Comparison of ENCODE assay signal across 9 cellular contexts in genomic region chr18:25364732-25365131, GRCh38. TPM values are rescaled to one million over a fixed set of nuclear protein-coding genes. Genes with fewer than 3 reads are reported as not detected.
"Had no signal": no experiment of that assay in that cellular context is flagged by ENCODE, and none has a peak within 500 bp of the region (broad histone marks: within the 10 kb centered on the region; RNA-seq: fewer than 3 reads in every experiment).

No MANE protein-coding gene starts in this region.

- H3K27ac Mint-ChIP-seq: IgD-negative memory B cell had no signal

- ATAC-seq: HCT116, HepG2 had no signal

- DNase-seq: GOT3, H7, KBM-7 had no signal

- FAIRE-seq: HepG2 had no signal

- H3K36me3 Mint-ChIP-seq: IgD-negative memory B cell had no signal

- H3K4me3 ChIP-seq: HAP-1 had no signal

- H3K4me1 ChIP-seq: HAP-1 had no signal

- H3K9me3 ChIP-seq: HAP-1 had no signal

- H3K36me3 ChIP-seq: HAP-1 had no signal

- H3K4me3 Mint-ChIP-seq: IgD-negative memory B cell had no signal

- H3K4me1 Mint-ChIP-seq: IgD-negative memory B cell had no signal

- H3K27ac ChIP-seq: HL-60, KMS-11 had no signal

RNA-seq across cellular contexts. Expression of gene ZNF521, which starts 12.8 kb away (rescaled TPM):
- polyA plus RNA-seq: HepG2, IgD-negative memory B cell had no signal
